12 cellular contexts compared by ENCODE assay signal in genomic region chr1:101221945-101222429, GRCh38. TPM values are rescaled to one million over a fixed set of nuclear protein-coding genes. Genes with fewer than 3 reads are reported as not detected.
A peak's percentile ranks its signal among the peaks of the same experiment; 100 is the strongest.
DNase-seq lines count a peak whose midpoint lies in the region; ATAC-seq and TF ChIP-seq lines count a peak whose summit lies in the region.
"Had no signal": no experiment of that assay in that cellular context is flagged by ENCODE, and none has a peak within 500 bp of the region (broad histone marks: within the 10 kb centered on the region; RNA-seq: fewer than 3 reads in every experiment).

No MANE protein-coding gene starts in this region.

- H3K4me3 ChIP-seq in OCI-LY3 (ENCODE audit: low read length) = peak overlapping the region; percentile 36
- H3K4me3 ChIP-seq in aorta (ENCODE audit: low read length in 2 of 2) = no peak overlapping the region
- H3K4me3 ChIP-seq in mesenchymal stem cell (ENCODE audit: insufficient read depth in 1 of 2, low read depth in 1 of 2, low read length in 2 of 2) = no peak overlapping the region
- no peak overlapping the region for H3K4me3 ChIP-seq in CD8-positive, alpha-beta T cell (ENCODE audit: low read depth, low read length)
- H3K4me3 ChIP-seq: left lung had no signal

- intact Hi-C loops in aorta (cut with DNase I) = no loop called here
- intact Hi-C loops in CD8-positive, alpha-beta T cell (cut with DNase I, micrococcal nuclease) = loop anchor here (5.0 kb wide), 2 partner anchors 40 to 55 kb away; no protein-coding TSS in a partner anchor

- H3K4me1 Mint-ChIP-seq in CD8-positive, alpha-beta T cell (ENCODE audit: low read depth) = peaks cover 8% of the 10 kb centered on the region

- no peaks in the 10 kb centered on the region for H3K79me1 ChIP-seq in mesenchymal stem cell (replicated peaks; ENCODE audit: low read length, poor library complexity, severe bottlenecking)

- H3K27ac ChIP-seq in OCI-LY3 (ENCODE audit: low read length) = no peak overlapping the region
- H3K27ac ChIP-seq in aorta (ENCODE audit: low read depth in 1 of 2, low read length in 2 of 2) = no peak overlapping the region
- no peak overlapping the region for H3K27ac ChIP-seq in mesenchymal stem cell (ENCODE audit: low read length, poor library complexity, severe bottlenecking)
- no peak overlapping the region for H3K27ac ChIP-seq in CD8-positive, alpha-beta T cell (ENCODE audit: low read depth, low read length)
- H3K27ac ChIP-seq: epithelial cell of prostate, left lung had no signal

- WGBS in aorta, 2 donors = 97 to 100% methylated on average over 1 of the region's 1 CpG
- no CpG with 5 or more reads among the region's 1 CpG for WGBS in mesenchymal stem cell

- no peak overlapping the region for H2AK5ac ChIP-seq in mesenchymal stem cell (ENCODE audit: low read length, severe bottlenecking)

- H2BK12ac ChIP-seq in mesenchymal stem cell (ENCODE audit: low read length in 2 of 2) = no peak overlapping the region

- no peak overlapping the region for H3K23ac ChIP-seq in mesenchymal stem cell (ENCODE audit: low read length in 2 of 2)

- H3K27me3 Mint-ChIP-seq in CD8-positive, alpha-beta T cell (ENCODE audit: low read depth) = no peaks in the 10 kb centered on the region

- H4K91ac ChIP-seq in mesenchymal stem cell (ENCODE audit: low read length) = no peak overlapping the region

- H4K20me1 ChIP-seq in OCI-LY3 (ENCODE audit: insufficient read depth, low read length) = no peaks in the 10 kb centered on the region

- H3K9me3 ChIP-seq in OCI-LY3 (ENCODE audit: insufficient read depth, low read length) = no peaks in the 10 kb centered on the region
- no peaks in the 10 kb centered on the region for H3K9me3 ChIP-seq in aorta (ENCODE audit: control insufficient read depth, low read length)
- no peaks in the 10 kb centered on the region for H3K9me3 ChIP-seq in mesenchymal stem cell (ENCODE audit: control insufficient read depth, low read length)
- no peaks in the 10 kb centered on the region for H3K9me3 ChIP-seq in CD8-positive, alpha-beta T cell (ENCODE audit: low read length)
- H3K9me3 ChIP-seq: left lung had no signal

- POLR2A ChIA-PET in CD8-positive, alpha-beta T cell (lab: Charles Lee) = interaction anchor here (0.7 kb wide), 1 partner anchor 13 kb away, joined by 3 read pairs; no protein-coding TSS in a partner anchor

- H3K4me3 Mint-ChIP-seq in CD8-positive, alpha-beta T cell = no peak overlapping the region

- TF ChIP-seq CTCF in GM13976 (IDR thresholded peaks at IDR 0.05; ENCODE audit: borderline replicate concordance, control extremely low read depth, extremely low read depth, insufficient read depth, missing control alignments) (no peak), OCI-LY3 (IDR thresholded peaks at IDR 0.05; ENCODE audit: low read depth, low read length) (no peak)
- TF ChIP-seq CTCF in CD8-positive, alpha-beta T cell (IDR thresholded peaks at IDR 0.05) = no peak

- no peaks in the 10 kb centered on the region for H3K36me3 ChIP-seq in OCI-LY3 (replicated peaks; ENCODE audit: low read depth, low read length)
- H3K36me3 ChIP-seq in aorta (ENCODE audit: control insufficient read depth in 1 of 2, insufficient read depth in 2 of 2, low read length in 1 of 2) = no peaks in the 10 kb centered on the region
- H3K36me3 ChIP-seq in mesenchymal stem cell (ENCODE audit: control insufficient read depth in 1 of 2, insufficient read depth in 2 of 2, low read depth in 1 of 2, low read length in 2 of 2) = no peaks in the 10 kb centered on the region
- no peaks in the 10 kb centered on the region for H3K36me3 ChIP-seq in CD8-positive, alpha-beta T cell (ENCODE audit: insufficient read depth, low read length)
- H3K36me3 ChIP-seq: left lung had no signal

- CTCF ChIA-PET in CD8-positive, alpha-beta T cell (lab: Charles Lee) = no interaction called here

- peak overlapping the region; percentile 61 for H3K4me2 ChIP-seq in OCI-LY3 (ENCODE audit: low read length)
- H3K4me2 ChIP-seq in mesenchymal stem cell (ENCODE audit: low read length, poor library complexity, severe bottlenecking) = no peak overlapping the region

- in situ Hi-C loops in GM13976 (cut with MboI; ENCODE audit: low sequenced_read_pairs, unreplicated experiment) = no loop called here

- H2BK15ac ChIP-seq in mesenchymal stem cell (ENCODE audit: low read depth, poor library complexity, severe bottlenecking) = no peak overlapping the region

- H3K27me3 ChIP-seq in OCI-LY3 (ENCODE audit: low read depth, low read length) (0 out of 2 replicates have a peak, but pooled peaks cover 3% of the 10 kb centered on the region), aorta (ENCODE audit: control insufficient read depth in 1 of 2, insufficient read depth in 2 of 2, low read length in 1 of 2) (no peaks in the 10 kb centered on the region), mesenchymal stem cell (ENCODE audit: control insufficient read depth in 1 of 2, insufficient read depth in 1 of 2, low read length in 2 of 2) (no peaks in the 10 kb centered on the region)
- H3K27me3 ChIP-seq in CD8-positive, alpha-beta T cell (ENCODE audit: insufficient read depth, low read length) = no peaks in the 10 kb centered on the region
- H3K27me3 ChIP-seq: left lung had no signal

- no peak overlapping the region for H2BK120ac ChIP-seq in mesenchymal stem cell (ENCODE audit: low read depth, low read length)

- ATAC-seq in GM19351 (IDR thresholded peaks at IDR 0.05; ENCODE audit: unreplicated experiment) (peak; percentile 99), HG02884 (IDR thresholded peaks at IDR 0.05; ENCODE audit: unreplicated experiment) (peak; percentile 95), aorta (ENCODE audit: low FRiP score) (no peak)
- ATAC-seq in CD8-positive, alpha-beta T cell = no peak
- ATAC-seq: left lung had no signal

- H3K18ac ChIP-seq in mesenchymal stem cell (ENCODE audit: low read depth in 1 of 2, low read length in 2 of 2) = no peak overlapping the region

- H4K8ac ChIP-seq in mesenchymal stem cell (ENCODE audit: low read length) = no peak overlapping the region

- no peaks in the 10 kb centered on the region for H3K79me2 ChIP-seq in OCI-LY3 (ENCODE audit: low read length)

- no peaks in the 10 kb centered on the region for H3K9me3 Mint-ChIP-seq in CD8-positive, alpha-beta T cell

- no peak overlapping the region for H2BK5ac ChIP-seq in mesenchymal stem cell (ENCODE audit: low read depth, low read length, poor library complexity, severe bottlenecking)

- no peaks in the 10 kb centered on the region for H3K36me3 Mint-ChIP-seq in CD8-positive, alpha-beta T cell

- H3K27ac Mint-ChIP-seq in CD8-positive, alpha-beta T cell = no peak overlapping the region

- no peak overlapping the region for H3K14ac ChIP-seq in mesenchymal stem cell (ENCODE audit: low read length in 2 of 2)

- no peak overlapping the region for H3K4ac ChIP-seq in mesenchymal stem cell (ENCODE audit: low read depth in 1 of 2, low read length in 2 of 2)

- DNase-seq in GM13976 (ENCODE audit: low spot score) = peak; percentile 75
- no peak for DNase-seq in aorta
- no peak for DNase-seq in SW480 (ENCODE audit: low spot score)
- DNase-seq in mesenchymal stem cell = no peak
- DNase-seq in CD8-positive, alpha-beta T cell = no peak
- DNase-seq: EL, left lung, trophoblast cell had no signal

- H3K4me1 ChIP-seq in OCI-LY3 (ENCODE audit: low read length) (peaks cover 13% of the 10 kb centered on the region), aorta (ENCODE audit: control insufficient read depth in 1 of 2, insufficient read depth in 2 of 2, low read length in 2 of 2) (no peaks in the 10 kb centered on the region), mesenchymal stem cell (ENCODE audit: control insufficient read depth, insufficient read depth, low read depth, low read length) (no peaks in the 10 kb centered on the region)
- H3K4me1 ChIP-seq in CD8-positive, alpha-beta T cell (ENCODE audit: insufficient read depth, low read length) = no peaks in the 10 kb centered on the region
- H3K4me1 ChIP-seq: left lung had no signal

- no peak overlapping the region for H2AFZ ChIP-seq in OCI-LY3 (ENCODE audit: low read depth, low read length)
- H2AFZ ChIP-seq in mesenchymal stem cell (ENCODE audit: low read depth, low read length) = no peak overlapping the region

- H3K9ac ChIP-seq in OCI-LY3 (ENCODE audit: low read length) (no peak overlapping the region), mesenchymal stem cell (ENCODE audit: low read length) (no peak overlapping the region)

RNA-seq across cellular contexts. Expression of gene S1PR1, which starts 14.8 kb away (rescaled TPM):
- total RNA-seq in aorta = 10 to 100 TPM; 51.3 to 71.0 TPM
- 1 to 10 TPM; 3.1 to 9.1 TPM for polyA plus RNA-seq in aorta
- polyA plus RNA-seq in mesenchymal stem cell (2013, experiment 1 of 2) = 3.3 TPM
- 3.9 TPM for polyA plus RNA-seq in mesenchymal stem cell (2013, experiment 2 of 2)
- 100 to 1,000 TPM; 416 to 420 TPM for total RNA-seq in CD8-positive, alpha-beta T cell

Comparison
In these comparisons a context has a peak if more than half of its experiments do, and no peak if none do; other contexts are left out.
1. ATAC-seq: peak in GM19351 (single experiment) and HG02884 (single experiment); none in aorta (single experiment) and CD8-positive, alpha-beta T cell (single experiment).
2. RNA of gene S1PR1, which starts 14.8 kb away (total RNA-seq): 416 to 420 TPM in CD8-positive, alpha-beta T cell; 51.3 to 71.0 TPM in aorta; every median in the first group is over 4 times any median in the second.
3. intact Hi-C loops: an anchor here in CD8-positive, alpha-beta T cell (5.0 kb wide); none called in aorta.